14 cellular contexts compared by ENCODE assay signal in the genomic region with DNA sequence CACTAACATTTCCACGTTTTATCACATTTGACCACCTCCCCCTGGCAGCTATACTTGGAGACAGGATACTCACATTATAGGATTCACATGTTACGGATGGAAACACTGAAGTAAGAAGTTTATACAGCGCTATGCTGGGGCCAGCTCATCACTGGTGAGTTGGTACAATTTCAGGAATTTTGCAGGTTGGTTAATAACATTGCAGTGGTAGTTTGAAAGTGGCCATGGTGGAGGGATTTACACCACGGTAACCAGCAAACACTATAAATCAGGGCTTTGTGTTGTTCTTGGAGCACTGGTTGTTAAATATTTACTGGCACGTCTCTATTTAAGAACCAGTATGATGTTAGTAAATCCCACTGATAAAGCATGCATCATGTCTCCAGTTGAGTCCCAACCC.
"Had no signal": no experiment of that assay in that cellular context is flagged by ENCODE, and none has a peak within 500 bp of the region (broad histone marks: within the 10 kb centered on the region; RNA-seq: fewer than 3 reads in every experiment).

No MANE protein-coding gene starts in this region.

- H3K4me3 Mint-ChIP-seq: activated naive CD8-positive, alpha-beta T cell; natural killer cell; T-helper 2 cell treated with Interferon-gamma antibody and Interleukin-4, amounts not matched to agents 5 μg/mL and 100 μg/mL, for 36 hours had no signal

- ATAC-seq: left colon, mucosa of descending colon, natural killer cell had no signal

- H3K27ac Mint-ChIP-seq: activated naive CD8-positive, alpha-beta T cell; natural killer cell; T-helper 2 cell treated with Interferon-gamma antibody and Interleukin-4, amounts not matched to agents 5 μg/mL and 100 μg/mL, for 36 hours had no signal

- H3K36me3 Mint-ChIP-seq: activated naive CD8-positive, alpha-beta T cell had no signal

- H3K4me1 Mint-ChIP-seq: natural killer cell had no signal

- H3K4me3 ChIP-seq: mucosa of descending colon, psoas muscle had no signal

- H3K4me1 ChIP-seq: psoas muscle had no signal

- DNase-seq: activated CD4-positive, alpha-beta T cell treated with anti-CD3 and anti-CD28 coated beads, Interleukin-2, amount 50 U/mL, for 4 hours; activated T-cell treated with anti-CD3 and anti-CD28 coated beads, Interleukin-2, amount 50 U/mL, for 1 hour; anterior cingulate cortex; effector CD4-positive, alpha-beta T cell; left colon; mammary epithelial cell; mucosa of descending colon; natural killer cell; stimulated activated CD4-positive, alpha-beta T cell treated with anti-CD3 and anti-CD28 coated beads, Interleukin-2, amount 100 ng/mL, for 48 hours; stimulated activated naive CD4-positive, alpha-beta T cell treated with Interleukin-2 at 50 U/mL for 16 hours; SW 1271 had no signal

- H3K27me3 Mint-ChIP-seq: activated naive CD8-positive, alpha-beta T cell had no signal

- H3K9me3 ChIP-seq: mucosa of descending colon, psoas muscle had no signal
